10 cellular contexts compared by ENCODE assay signal in the genomic region with DNA sequence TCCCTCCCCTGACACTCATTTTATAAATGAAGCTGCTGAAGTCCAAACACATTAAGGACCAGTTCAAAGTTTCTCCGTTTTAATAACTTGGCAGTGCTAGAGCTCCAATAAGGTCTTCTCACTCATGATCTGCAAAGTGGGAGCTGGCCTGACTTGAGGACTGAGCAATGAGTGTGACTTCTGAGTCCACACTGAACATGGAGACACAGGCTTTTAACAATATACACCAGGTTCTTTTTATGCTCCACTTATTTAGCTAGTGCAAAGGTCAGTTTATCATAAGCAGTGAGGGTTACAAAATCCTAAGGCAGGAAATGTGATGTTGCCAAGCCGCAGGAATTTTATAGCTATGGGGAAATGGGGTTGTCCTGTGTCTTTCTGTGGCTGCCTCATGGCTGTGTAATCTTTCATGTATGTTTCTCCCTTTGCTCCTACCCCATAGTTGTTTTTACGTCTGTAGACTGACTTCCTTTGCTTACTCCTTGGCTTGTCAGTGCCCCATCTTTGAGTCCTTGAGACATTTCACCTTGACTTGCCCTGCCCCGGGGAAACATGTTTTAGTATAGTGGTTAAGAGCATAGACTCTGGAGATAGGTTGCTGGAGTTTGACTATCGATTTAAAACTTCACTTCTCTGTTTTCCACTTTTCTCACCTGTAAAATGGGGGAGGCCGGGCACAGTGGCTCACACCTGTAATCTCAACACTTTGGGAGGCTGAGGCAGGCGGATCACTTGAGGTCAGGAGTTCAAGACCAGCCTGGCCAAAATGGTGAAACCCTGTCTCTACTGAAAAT. TPM values are rescaled to one million over a fixed set of nuclear protein-coding genes. Genes with fewer than 3 reads are reported as not detected.
DNase-seq lines count a peak whose midpoint lies in the region; TF ChIP-seq lines count a peak whose summit lies in the region.
"Had no signal": no experiment of that assay in that cellular context is flagged by ENCODE, and none has a peak within 500 bp of the region (broad histone marks: within the 10 kb centered on the region; RNA-seq: fewer than 3 reads in every experiment).

No MANE protein-coding gene starts in this region.

- H3K4me3 Mint-ChIP-seq in endothelial cell (ENCODE audit: unreplicated experiment), result no peak overlapping the region

- TF ChIP-seq CTCF in BJ (IDR thresholded peaks at IDR 0.05; ENCODE audit: insufficient read depth, low read depth, low read length) (no peak), endothelial cell (IDR thresholded peaks at IDR 0.05; ENCODE audit: unreplicated experiment) (no peak), GM20000 (IDR thresholded peaks at IDR 0.05; ENCODE audit: extremely low read depth, missing control alignments) (no peak)

- DNase-seq in BJ (ENCODE audit: low read depth) (peak; percentile 84), MV-4-11 (lab: John Stamatoyannopoulos, UW) (peak; percentile 55), dedifferentiated amniotic fluid mesenchymal stem cell (ENCODE audit: extremely low spot score) (peak; percentile 63), endothelial cell (ENCODE audit: low spot score) (no peak), pons (ENCODE audit: low spot score) (no peak), GM20000 (ENCODE audit: low spot score) (no peak)
- DNase-seq in activated naive CD4-positive, alpha-beta T cell treated with Interleukin-2 at 50 U/mL for 16 hours, result no peak
- DNase-seq: NCI-H345 had no signal

- H3K27me3 Mint-ChIP-seq in endothelial cell (ENCODE audit: unreplicated experiment), result peaks cover 2% of the 10 kb centered on the region

- H3K36me3 ChIP-seq in BJ (ENCODE audit: control insufficient read depth, insufficient read depth, low read length), result no peaks in the 10 kb centered on the region
- no peaks in the 10 kb centered on the region for H3K36me3 ChIP-seq in muscle layer of duodenum (ENCODE audit: control insufficient read depth in 1 of 2, insufficient read depth in 2 of 2, low read length in 2 of 2)
- H3K36me3 ChIP-seq: HAP-1 had no signal

- POLR2A ChIA-PET in BJ (lab: Charles Lee), result interaction anchor here (1.0 kb wide), 1 partner anchor 21 kb away, joined by 4 read pairs; no protein-coding TSS in a partner anchor

- H3K27me3 ChIP-seq in BJ (ENCODE audit: control insufficient read depth, insufficient read depth, low read length) (no peaks in the 10 kb centered on the region), muscle layer of duodenum (ENCODE audit: low read depth, low read length) (no peaks in the 10 kb centered on the region)

- H3K36me3 Mint-ChIP-seq in endothelial cell (ENCODE audit: low read depth, unreplicated experiment), result no peaks in the 10 kb centered on the region

- no peak overlapping the region for H3K4me3 ChIP-seq in BJ (ENCODE audit: low read depth, low read length)
- H3K4me3 ChIP-seq in muscle layer of duodenum (ENCODE audit: low read depth in 1 of 2, low read length in 2 of 2), result no peak overlapping the region
- H3K4me3 ChIP-seq: HAP-1 had no signal

- peak overlapping the region; percentile 68 for H3K27ac ChIP-seq in muscle layer of duodenum (ENCODE audit: low read length)

- H3K9me3 Mint-ChIP-seq in endothelial cell (ENCODE audit: unreplicated experiment), result no peaks in the 10 kb centered on the region

- CTCF ChIA-PET in BJ (lab: Yijun Ruan, JAX), result interaction anchor here (0.7 to 1.1 kb wide), 3 partner anchors 15 to 17 kb away, joined by 3 read pairs; no protein-coding TSS in a partner anchor

- H3K27ac Mint-ChIP-seq in endothelial cell (ENCODE audit: unreplicated experiment), result no peak overlapping the region

- H3K9me3 ChIP-seq in muscle layer of duodenum (ENCODE audit: control insufficient read depth in 1 of 2, low read length in 2 of 2), result no peaks in the 10 kb centered on the region
- H3K9me3 ChIP-seq: HAP-1 had no signal

- H3K4me1 ChIP-seq in muscle layer of duodenum (ENCODE audit: control insufficient read depth in 1 of 2, insufficient read depth in 2 of 2, low read length in 2 of 2), result peaks cover 13 to 22% of the 10 kb centered on the region in 2 donors

- peaks cover 21% of the 10 kb centered on the region for H3K4me1 Mint-ChIP-seq in endothelial cell (ENCODE audit: unreplicated experiment)

RNA-seq across cellular contexts. Expression of a gene that starts 12.2 kb away (rescaled TPM):
- polyA plus RNA-seq in BJ (2011; rRNA removed), result 4.5 and 5.8 TPM in 2 replicates
- 3.6 and 5.5 TPM in 2 replicates for polyA minus RNA-seq in BJ (2011; rRNA and poly(A)+ RNA removed)
- 48.5 TPM for total RNA-seq in endothelial cell (ENCODE audit: unreplicated experiment)

Comparison
In these comparisons a context has a peak if more than half of its experiments do, and no peak if none do; other contexts are left out.
1. DNase-seq: peak in BJ (single experiment), MV-4-11 (single experiment) and dedifferentiated amniotic fluid mesenchymal stem cell (single experiment); none in endothelial cell (single experiment), pons (single experiment), GM20000 (single experiment) and activated naive CD4-positive, alpha-beta T cell treated with Interleukin-2 at 50 U/mL for 16 hours (single experiment).